ENCODE assay signal across 12 cellular contexts in the genomic region with DNA sequence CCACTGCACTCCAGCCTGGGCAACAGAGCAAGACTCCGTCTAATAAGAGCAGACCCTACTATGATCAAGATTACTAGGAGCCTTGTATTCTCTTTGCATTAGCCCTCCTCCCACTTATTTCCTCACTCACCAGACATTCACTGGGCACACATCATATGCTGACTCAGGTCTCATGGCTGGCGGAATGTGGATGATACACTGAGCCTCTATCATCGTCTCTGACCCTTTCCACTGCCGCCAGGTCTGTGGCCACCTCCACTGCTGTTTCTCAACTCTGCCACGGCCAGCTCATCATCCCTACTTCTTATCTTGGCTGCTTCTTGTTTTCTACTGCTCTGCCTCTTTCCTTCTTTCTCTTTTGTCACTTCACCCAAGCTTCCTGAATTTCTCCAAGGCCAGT.
DNase-seq lines count a peak whose midpoint lies in the region; ATAC-seq, FAIRE-seq and TF ChIP-seq lines count a peak whose summit lies in the region.
"Had no signal": no experiment of that assay in that cellular context is flagged by ENCODE, and none has a peak within 500 bp of the region (broad histone marks: within the 10 kb centered on the region; RNA-seq: fewer than 3 reads in every experiment).

No MANE protein-coding gene starts in this region.

- H3K4me1 Mint-ChIP-seq in nephron progenitor cell, result peaks cover 31% of the 10 kb centered on the region

- TF ChIP-seq POLR2A in K562 (conservative IDR thresholded peaks at IDR 0.05) (no peak), Peyer's patch (IDR thresholded peaks at IDR 0.05) (no peak)

- no peak for TF ChIP-seq CTCF in DOHH2 (IDR thresholded peaks at IDR 0.05; ENCODE audit: low read depth, low read length, poor library complexity, severe bottlenecking)
- no peak for TF ChIP-seq CTCF in K562 (IDR thresholded peaks at IDR 0.05 in 2 of 3, conservative IDR thresholded peaks at IDR 0.05 in 1 of 3; ENCODE audit: insufficient read depth in 2 of 3, low read depth in 1 of 3, low read length in 3 of 3)
- no peak for TF ChIP-seq CTCF in nephron progenitor cell (IDR thresholded peaks at IDR 0.05)
- TF ChIP-seq CTCF in Peyer's patch (IDR thresholded peaks at IDR 0.05), result no peak

- peak overlapping the region; percentile 16 for H3K27ac Mint-ChIP-seq in nephron progenitor cell

- no peak for TF ChIP-seq EP300 in K562 (IDR thresholded peaks at IDR 0.05; ENCODE audit: low read length)

- H3K9me2 ChIP-seq in DOHH2 (replicated peaks; ENCODE audit: control insufficient read depth, low read length), result no peaks in the 10 kb centered on the region

- no peak overlapping the region for H2AFZ ChIP-seq in K562 (ENCODE audit: low read depth, low read length)

- peaks cover 99% of the 10 kb centered on the region for H3K79me2 ChIP-seq in DOHH2 (ENCODE audit: control insufficient read depth, low read length)
- H3K79me2 ChIP-seq in K562 (ENCODE audit: control insufficient read depth, insufficient read depth, low read length), result no peaks in the 10 kb centered on the region

- H3K9me3 ChIP-seq in DOHH2 (ENCODE audit: control insufficient read depth, insufficient read depth, low read length) (no peaks in the 10 kb centered on the region), K562 (replicated peaks; ENCODE audit: control insufficient read depth, insufficient read depth, low read depth, low read length) (no peaks in the 10 kb centered on the region), Peyer's patch (no peaks in the 10 kb centered on the region)

- H3K4me1 ChIP-seq in DOHH2 (ENCODE audit: control insufficient read depth, low read length), result peaks cover 93% of the 10 kb centered on the region
- no peaks in the 10 kb centered on the region; a peak in 2 of 5 replicates for H3K4me1 ChIP-seq in K562 (replicated peaks in 1 of 2; ENCODE audit: control insufficient read depth in 2 of 2, insufficient read depth in 2 of 2, low read length in 2 of 2)
- H3K4me1 ChIP-seq in Peyer's patch, result peaks cover 0 to 4% (median 0%) of the 10 kb centered on the region in 4 donors

- H3K36me3 ChIP-seq in DOHH2 (ENCODE audit: control insufficient read depth, low read length) (peaks cover 93% of the 10 kb centered on the region), K562 (ENCODE audit: control insufficient read depth, insufficient read depth, low read length) (no peaks in the 10 kb centered on the region), Peyer's patch (no peaks in the 10 kb centered on the region)

- WGBS in K562 (ENCODE audit: insufficient coverage, low coverage, missing lambda C conversion rate), result 0% methylated on average over 5 of the region's 5 CpGs

- in situ Hi-C loops in K562 (cut with MboI), result no loop called here

- no peaks in the 10 kb centered on the region for H3K9me1 ChIP-seq in K562 (ENCODE audit: control insufficient read depth, insufficient read depth, low read length)

- no peaks in the 10 kb centered on the region for H3K27me3 Mint-ChIP-seq in nephron progenitor cell (ENCODE audit: low read depth, poor library complexity)

- H3F3A ChIP-seq in DOHH2 (ENCODE audit: control insufficient read depth, insufficient read depth), result peaks cover 66% of the 10 kb centered on the region

- no peaks in the 10 kb centered on the region for H3K36me3 Mint-ChIP-seq in nephron progenitor cell (ENCODE audit: low read depth)

- H3K27me3 ChIP-seq in DOHH2 (ENCODE audit: control insufficient read depth, low read length), result no peaks in the 10 kb centered on the region
- peaks cover 0 to 7% of the 10 kb centered on the region in 2 experiments; a peak in 2 of 5 replicates for H3K27me3 ChIP-seq in K562 (ENCODE audit: control insufficient read depth in 2 of 2, insufficient read depth in 2 of 2, low read length in 2 of 2)
- H3K27me3 ChIP-seq in Peyer's patch, result no peaks in the 10 kb centered on the region

- no peak overlapping the region for H3K4me3 Mint-ChIP-seq in nephron progenitor cell

- DNase-seq in MV-4-11 (lab: John Stamatoyannopoulos, UW), result peak; percentile 25
- DNase-seq in K562 (ENCODE audit: extremely low read depth in 1 of 4, low spot score in 3 of 4), result no peak
- DNase-seq in nephron progenitor cell, result no peak
- DNase-seq in Peyer's patch, result no peak
- DNase-seq in NCI-H1048 (lab: John Stamatoyannopoulos, UW), result no peak
- DNase-seq: amniotic stem cell, NCI-H1417 had no signal

- H3K27ac ChIP-seq in DOHH2 (ENCODE audit: low read depth, low read length), result peak overlapping the region; percentile 17; the same call in 1 of the 2 replicates
- no peak overlapping the region for H3K27ac ChIP-seq in K562 (ENCODE audit: extremely low read depth, low read depth, low read length)
- H3K27ac ChIP-seq in Peyer's patch, result no peak overlapping the region
- H3K27ac ChIP-seq: VCaP had no signal

- no peaks in the 10 kb centered on the region for H3K9me3 Mint-ChIP-seq in nephron progenitor cell

- POLR2A ChIA-PET in K562 (lab: Yijun Ruan, JAX), result no interaction called here

- BruUV-seq in K562 (replicated peaks; lab: Mats Ljungman, UMichigan), result no TSS peak

- H3K4me3 ChIP-seq in DOHH2 (ENCODE audit: low read length) (no peak overlapping the region), K562 (no peak overlapping the region), Peyer's patch (no peak overlapping the region)
- H3K4me3 ChIP-seq: skin epidermis had no signal

- CTCF ChIA-PET in K562 (lab: Yijun Ruan, JAX; ENCODE audit: low intra/inter-chr PET ratio), result no interaction called here

- H4K20me1 ChIP-seq in DOHH2 (ENCODE audit: control insufficient read depth, insufficient read depth, low read depth, low read length) (peaks cover 78% of the 10 kb centered on the region), K562 (replicated peaks; ENCODE audit: control insufficient read depth, insufficient read depth, low read length) (no peaks in the 10 kb centered on the region)

- no peak overlapping the region for H3K9ac ChIP-seq in K562 (ENCODE audit: insufficient read depth in 1 of 2, low read depth in 2 of 2, low read length in 2 of 2)

- no peak for FAIRE-seq in K562 (lab: Jason Lieb, UNC)

- intact Hi-C loops in K562 (cut with micrococcal nuclease), result no loop called here

- H3K4me2 ChIP-seq in DOHH2 (ENCODE audit: low read length) (peak overlapping the region; percentile 37), K562 (ENCODE audit: insufficient read depth, low read length) (no peak overlapping the region)

- TF ChIP-seq RAD21 in K562 (CRISPR knock-in tag; conservative IDR thresholded peaks at IDR 0.05 in 1 of 2, IDR thresholded peaks at IDR 0.05 in 1 of 2), result no peak

- ATAC-seq in K562 (no peak; the same call in 2 of the 3 replicates), HG03342 (IDR thresholded peaks at IDR 0.05; ENCODE audit: unreplicated experiment) (no peak), HG02840 (IDR thresholded peaks at IDR 0.05; ENCODE audit: low FRiP score, unreplicated experiment) (no peak)

TF ChIP-seq in K562, 482 proteins besides CTCF, POLR2A, EP300 and RAD21:
- TF ChIP-seq MAFK (IDR thresholded peaks at IDR 0.05; ENCODE audit: low read length), result peak; percentile 40; the same call in 1 of the 2 replicates
- no peak for TF ChIP-seq RBFOX2 (IDR thresholded peaks at IDR 0.05; ENCODE audit: low read depth, low read length)
- TF ChIP-seq MAFG (tag; conservative IDR thresholded peaks at IDR 0.05), result peak; percentile 69; the same call in 1 of the 2 replicates
- TF ChIP-seq CBFB (CRISPR knock-in tag; IDR thresholded peaks at IDR 0.05), result no peak
- TF ChIP-seq ZNF212 (CRISPR knock-in tag; IDR thresholded peaks at IDR 0.05), result no peak
- peak; percentile 68 for TF ChIP-seq ZNF316 (IDR thresholded peaks at IDR 0.05)
- TF ChIP-seq HBP1 (CRISPR knock-in tag; IDR thresholded peaks at IDR 0.05), result no peak
- no peak for TF ChIP-seq MYNN (IDR thresholded peaks at IDR 0.05)
- TF ChIP-seq MYNN (CRISPR knock-in tag; IDR thresholded peaks at IDR 0.05), result no peak
- 0 out of 2 replicates have a peak, but pooled peaks have one; percentile 30 for TF ChIP-seq ZNF740 (CRISPR knock-in tag; IDR thresholded peaks at IDR 0.05)
- no peak for TF ChIP-seq ZNF740 (tag; IDR thresholded peaks at IDR 0.05)
- no peak for TF ChIP-seq TCF7L2 (IDR thresholded peaks at IDR 0.05; ENCODE audit: low read depth, low read length)
- no peak for TF ChIP-seq BRD9 (IDR thresholded peaks at IDR 0.05; ENCODE audit: low read depth, partially characterized antibody)
- no peak for TF ChIP-seq ETV5 (CRISPR knock-in tag; IDR thresholded peaks at IDR 0.05; ENCODE audit: low read depth)
- peak; percentile 74 for TF ChIP-seq C11orf30 (IDR thresholded peaks at IDR 0.05; ENCODE audit: low read depth)
- no peak for TF ChIP-seq ELK3 (CRISPR knock-in tag; IDR thresholded peaks at IDR 0.05)
- no peak for TF ChIP-seq ZNF354B (CRISPR knock-in tag; IDR thresholded peaks at IDR 0.05)
- TF ChIP-seq ZEB2 (IDR thresholded peaks at IDR 0.05), result no peak
